Comparison of ENCODE assay signal across 15 cellular contexts in the genomic region with DNA sequence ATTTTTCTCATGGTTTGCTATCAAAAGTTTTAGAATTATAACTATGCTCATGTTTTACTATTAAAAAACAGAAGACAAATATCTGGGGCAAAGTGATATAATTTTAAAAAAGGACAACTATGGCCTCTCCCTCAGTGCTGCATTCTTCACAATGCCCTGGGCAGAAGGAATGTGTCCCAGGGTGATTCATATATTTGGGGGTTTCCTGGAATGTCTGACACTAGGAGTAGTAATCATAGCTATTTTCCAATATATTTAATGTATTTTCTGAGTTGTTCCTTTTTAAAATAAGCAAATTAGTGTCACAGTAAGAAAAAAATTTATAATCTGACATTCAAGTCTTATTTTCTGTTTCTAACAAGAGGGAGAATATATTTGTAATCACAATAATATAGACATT.
A peak's percentile ranks its signal among the peaks of the same experiment; 100 is the strongest.
DNase-seq lines count a peak whose midpoint lies in the region; ATAC-seq, FAIRE-seq and TF ChIP-seq lines count a peak whose summit lies in the region.
"Had no signal": no experiment of that assay in that cellular context is flagged by ENCODE, and none has a peak within 500 bp of the region (broad histone marks: within the 10 kb centered on the region; RNA-seq: fewer than 3 reads in every experiment).

No MANE protein-coding gene starts in this region.

- H3K4me1 ChIP-seq in SJSA1 (replicated peaks): peaks cover 34% of the 10 kb centered on the region
- peaks cover 25% of the 10 kb centered on the region for H3K4me1 ChIP-seq in endothelial cell of umbilical vein (ENCODE audit: control insufficient read depth, extremely low read depth, insufficient read depth, low read length)
- no peaks in the 10 kb centered on the region for H3K4me1 ChIP-seq in right lobe of liver
- H3K4me1 ChIP-seq in heart left ventricle: peaks cover 0 to 13% (median 0%) of the 10 kb centered on the region in 12 donors
- H3K4me1 ChIP-seq: adrenal gland, upper lobe of left lung had no signal

- no peaks in the 10 kb centered on the region for H3K27me3 ChIP-seq in SJSA1 (replicated peaks)
- H3K27me3 ChIP-seq in endothelial cell of umbilical vein (ENCODE audit: control insufficient read depth in 2 of 2, insufficient read depth in 2 of 2, low read length in 2 of 2): no peaks in the 10 kb centered on the region
- no peaks in the 10 kb centered on the region for H3K27me3 ChIP-seq in right lobe of liver
- no peaks in the 10 kb centered on the region for H3K27me3 ChIP-seq in heart left ventricle
- H3K27me3 ChIP-seq: adrenal gland; BLaER1 treated with 17β-estradiol and CSF1 and Interleukin-3, amounts not matched to agents 10 nM and 100 nM; upper lobe of left lung had no signal

- H3K36me3 ChIP-seq in SJSA1 (no peaks in the 10 kb centered on the region), endothelial cell of umbilical vein (ENCODE audit: control insufficient read depth in 2 of 2, extremely low read depth in 1 of 2, insufficient read depth in 2 of 2, low read length in 2 of 2) (no peaks in the 10 kb centered on the region), right lobe of liver (no peaks in the 10 kb centered on the region), heart left ventricle (no peaks in the 10 kb centered on the region)
- H3K36me3 ChIP-seq: adrenal gland; BLaER1 treated with 17β-estradiol and CSF1 and Interleukin-3, amounts not matched to agents 10 nM and 100 nM; upper lobe of left lung had no signal

- H3K9me1 ChIP-seq in endothelial cell of umbilical vein (replicated peaks; ENCODE audit: control insufficient read depth, extremely low read depth, insufficient read depth, low read length): no peaks in the 10 kb centered on the region

- intact Hi-C loops in endothelial cell of umbilical vein (cut with micrococcal nuclease): loop anchor here (1.0 to 5.0 kb wide), 4 partner anchors 22 to 95 kb away; no protein-coding TSS in a partner anchor
- intact Hi-C loops in right lobe of liver (cut with DNase I): no loop called here
- intact Hi-C loops in heart left ventricle (cut with DNase I): no loop called here

- H3K4me2 ChIP-seq in endothelial cell of umbilical vein (ENCODE audit: insufficient read depth, low read length): peak overlapping the region; percentile 87
- H3K4me2 ChIP-seq: BLaER1 treated with 17β-estradiol and CSF1 and Interleukin-3, amounts not matched to agents 10 nM and 100 nM had no signal

- H3K9me3 ChIP-seq in SJSA1 (replicated peaks) (no peaks in the 10 kb centered on the region), endothelial cell of umbilical vein (replicated peaks; ENCODE audit: control insufficient read depth, insufficient read depth, low read length) (no peaks in the 10 kb centered on the region), right lobe of liver (no peaks in the 10 kb centered on the region), heart left ventricle (no peaks in the 10 kb centered on the region)
- H3K9me3 ChIP-seq: adrenal gland; BLaER1 treated with 17β-estradiol and CSF1 and Interleukin-3, amounts not matched to agents 10 nM and 100 nM; upper lobe of left lung had no signal

- no peaks in the 10 kb centered on the region for H3K79me2 ChIP-seq in endothelial cell of umbilical vein (ENCODE audit: control insufficient read depth, insufficient read depth, low read length)

- DNase-seq in ELR (ENCODE audit: low read depth) (peak; percentile 6), SJSA1 (ENCODE audit: low read depth in 1 of 2, low spot score in 2 of 2) (peak; percentile 57 to 74), endothelial cell of umbilical vein (ENCODE audit: low read depth, low spot score) (peak; percentile 68), non-pigmented ciliary epithelial cell (ENCODE audit: low read depth) (peak; percentile 26), right lobe of liver (no peak), heart left ventricle (no peak), DMS53 treated with DMSO at 0.1 percent for 48 hours (lab: John Stamatoyannopoulos, UW; ENCODE audit: unreplicated experiment) (no peak)
- DNase-seq: activated T-cell treated with anti-CD3 and anti-CD28 coated beads, Interleukin-2, amount 50 U/mL, for 48 hours; adrenal gland; KBM-7; NCI-H1436; NCI-H524; upper lobe of left lung had no signal

- peak overlapping the region; percentile 54 for H3K9ac ChIP-seq in endothelial cell of umbilical vein (replicated peaks; ENCODE audit: extremely low read depth, insufficient read depth, low read length)
- H3K9ac ChIP-seq: BLaER1 treated with 17β-estradiol and CSF1 and Interleukin-3, amounts not matched to agents 10 nM and 100 nM had no signal

- dilution Hi-C loops in endothelial cell of umbilical vein (cut with MboI; ENCODE audit: extremely low pct_ligation_motif_present, low sequenced_read_pairs): no loop called here

- no peak for ATAC-seq in right lobe of liver
- no peak for ATAC-seq in heart left ventricle
- ATAC-seq in HG02870 (IDR thresholded peaks at IDR 0.05; ENCODE audit: unreplicated experiment): no peak

- TF ChIP-seq CTCF in endothelial cell of umbilical vein (IDR thresholded peaks at IDR 0.05; ENCODE audit: extremely low read depth in 1 of 2, insufficient read depth in 1 of 2, low read depth in 1 of 2, low read length in 2 of 2) (no peak), right lobe of liver (IDR thresholded peaks at IDR 0.05) (no peak), heart left ventricle (IDR thresholded peaks at IDR 0.05) (no peak)

- BruUV-seq in endothelial cell of umbilical vein (replicated peaks; lab: Mats Ljungman, UMichigan): no TSS peak

- TF ChIP-seq POLR2A in endothelial cell of umbilical vein (IDR thresholded peaks at IDR 0.05; ENCODE audit: low read depth, low read length) (no peak), right lobe of liver (IDR thresholded peaks at IDR 0.05) (no peak), heart left ventricle (IDR thresholded peaks at IDR 0.05) (no peak)

- peak; percentile 31 for FAIRE-seq in endothelial cell of umbilical vein (lab: Jason Lieb, UNC)

- peak overlapping the region; percentile 23 for H2AFZ ChIP-seq in endothelial cell of umbilical vein (ENCODE audit: low read depth, low read length)

- H3K27ac ChIP-seq in SJSA1: peak overlapping the region; percentile 63
- peak overlapping the region; percentile 78 for H3K27ac ChIP-seq in endothelial cell of umbilical vein (ENCODE audit: insufficient read depth, low read depth, low read length)
- H3K27ac ChIP-seq in right lobe of liver: no peak overlapping the region
- H3K27ac ChIP-seq in heart left ventricle: peak overlapping the region in 1 of 12 donors; percentile 9
- H3K27ac ChIP-seq: adrenal gland; BLaER1 treated with 17β-estradiol and CSF1 and Interleukin-3, amounts not matched to agents 10 nM and 100 nM; upper lobe of left lung had no signal

- H3K4me3 ChIP-seq in SJSA1 (no peak overlapping the region), endothelial cell of umbilical vein (replicated peaks in 1 of 3; ENCODE audit: insufficient read depth in 1 of 3, low read depth in 1 of 3, low read length in 3 of 3) (no peak overlapping the region), right lobe of liver (no peak overlapping the region), heart left ventricle (no peak overlapping the region)
- H3K4me3 ChIP-seq: adrenal gland; BLaER1 treated with 17β-estradiol and CSF1 and Interleukin-3, amounts not matched to agents 10 nM and 100 nM; upper lobe of left lung had no signal

- CTCF ChIA-PET in endothelial cell of umbilical vein (lab: Charles Lee): interaction anchor here (0.9 to 1.6 kb wide), 9 partner anchors 11 to 243 kb away, joined by 3 to 8 read pairs (median 3); no protein-coding TSS in a partner anchor

- POLR2A ChIA-PET in endothelial cell of umbilical vein (lab: Charles Lee): interaction anchor here (0.8 kb wide), 1 partner anchor 22 kb away, joined by 3 read pairs; no protein-coding TSS in a partner anchor

- H4K20me1 ChIP-seq in endothelial cell of umbilical vein (replicated peaks; ENCODE audit: control insufficient read depth, extremely low read depth, insufficient read depth, low read length): no peaks in the 10 kb centered on the region
- H4K20me1 ChIP-seq: BLaER1 treated with 17β-estradiol and CSF1 and Interleukin-3, amounts not matched to agents 10 nM and 100 nM had no signal

TF ChIP-seq in endothelial cell of umbilical vein, 7 proteins besides CTCF, POLR2A, EP300 and RAD21:
- peak; percentile 69 for TF ChIP-seq JUN (IDR thresholded peaks at IDR 0.05; ENCODE audit: borderline replicate concordance, insufficient read depth, insufficient read length, low read depth)
- TF ChIP-seq FOS (IDR thresholded peaks at IDR 0.05; ENCODE audit: borderline replicate concordance, insufficient read depth, low read length): peak; percentile 90
- TF ChIP-seq, protein P1, sequence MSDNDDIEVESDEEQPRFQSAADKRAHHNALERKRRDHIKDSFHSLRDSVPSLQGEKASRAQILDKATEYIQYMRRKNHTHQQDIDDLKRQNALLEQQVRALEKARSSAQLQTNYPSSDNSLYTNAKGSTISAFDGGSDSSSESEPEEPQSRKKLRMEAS (IDR thresholded peaks at IDR 0.05; ENCODE audit: insufficient read depth, insufficient read length): no peak
- TF ChIP-seq POLR2AphosphoS5 (IDR thresholded peaks at IDR 0.05; ENCODE audit: insufficient read depth, low read depth, low read length): peak; percentile 68
- no peak for TF ChIP-seq MYC (IDR thresholded peaks at IDR 0.05; ENCODE audit: low read depth, low read length)
- TF ChIP-seq EZH2 (IDR thresholded peaks at IDR 0.05; ENCODE audit: borderline replicate concordance, low read depth, low read length, severe bottlenecking): no peak

Comparison
In these comparisons a context has a peak if more than half of its experiments do, and no peak if none do; other contexts are left out.
1. DNase-seq: peak in ELR (single experiment), SJSA1 (2 of 2), endothelial cell of umbilical vein (single experiment) and non-pigmented ciliary epithelial cell (single experiment); none in right lobe of liver (0 of 3), heart left ventricle (0 of 5) and DMS53 treated with DMSO at 0.1 percent for 48 hours (single experiment).
2. H3K27ac ChIP-seq: peak in SJSA1 (single experiment) and endothelial cell of umbilical vein (single experiment); none in right lobe of liver (0 of 3).